In the genomic region with DNA sequence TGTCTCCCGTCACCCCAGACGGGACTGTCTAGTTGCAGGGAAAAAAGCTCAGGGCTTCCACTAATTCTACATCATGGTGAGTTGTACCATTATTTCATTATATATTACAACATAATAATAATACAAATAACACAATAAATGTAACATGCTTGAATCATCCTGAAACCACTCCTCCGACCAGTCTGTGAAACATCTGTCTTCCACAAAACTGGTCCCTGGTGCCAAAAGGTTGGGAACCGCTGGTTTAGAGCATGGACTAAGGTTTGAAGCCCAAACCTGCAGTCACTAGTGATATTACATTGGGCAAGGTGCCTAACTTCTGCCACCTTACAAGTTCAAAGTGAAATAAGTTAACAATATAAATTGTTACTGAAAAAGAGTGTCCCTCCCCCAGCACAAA, we compare ENCODE assay signal across 2 cellular contexts.
TF ChIP-seq lines count a peak whose summit lies in the region.

No MANE protein-coding gene starts in this region.

TF ChIP-seq in A549, 52 proteins besides CTCF, POLR2A, EP300 and RAD21 (continued from another document):
- TF ChIP-seq, protein P1, sequence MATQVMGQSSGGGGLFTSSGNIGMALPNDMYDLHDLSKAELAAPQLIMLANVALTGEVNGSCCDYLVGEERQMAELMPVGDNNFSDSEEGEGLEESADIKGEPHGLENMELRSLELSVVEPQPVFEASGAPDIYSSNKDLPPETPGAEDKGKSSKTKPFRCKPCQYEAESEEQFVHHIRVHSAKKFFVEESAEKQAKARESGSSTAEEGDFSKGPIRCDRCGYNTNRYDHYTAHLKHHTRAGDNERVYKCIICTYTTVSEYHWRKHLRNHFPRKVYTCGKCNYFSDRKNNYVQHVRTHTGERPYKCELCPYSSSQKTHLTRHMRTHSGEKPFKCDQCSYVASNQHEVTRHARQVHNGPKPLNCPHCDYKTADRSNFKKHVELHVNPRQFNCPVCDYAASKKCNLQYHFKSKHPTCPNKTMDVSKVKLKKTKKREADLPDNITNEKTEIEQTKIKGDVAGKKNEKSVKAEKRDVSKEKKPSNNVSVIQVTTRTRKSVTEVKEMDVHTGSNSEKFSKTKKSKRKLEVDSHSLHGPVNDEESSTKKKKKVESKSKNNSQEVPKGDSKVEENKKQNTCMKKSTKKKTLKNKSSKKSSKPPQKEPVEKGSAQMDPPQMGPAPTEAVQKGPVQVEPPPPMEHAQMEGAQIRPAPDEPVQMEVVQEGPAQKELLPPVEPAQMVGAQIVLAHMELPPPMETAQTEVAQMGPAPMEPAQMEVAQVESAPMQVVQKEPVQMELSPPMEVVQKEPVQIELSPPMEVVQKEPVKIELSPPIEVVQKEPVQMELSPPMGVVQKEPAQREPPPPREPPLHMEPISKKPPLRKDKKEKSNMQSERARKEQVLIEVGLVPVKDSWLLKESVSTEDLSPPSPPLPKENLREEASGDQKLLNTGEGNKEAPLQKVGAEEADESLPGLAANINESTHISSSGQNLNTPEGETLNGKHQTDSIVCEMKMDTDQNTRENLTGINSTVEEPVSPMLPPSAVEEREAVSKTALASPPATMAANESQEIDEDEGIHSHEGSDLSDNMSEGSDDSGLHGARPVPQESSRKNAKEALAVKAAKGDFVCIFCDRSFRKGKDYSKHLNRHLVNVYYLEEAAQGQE (IDR thresholded peaks at IDR 0.05): no peak
- no peak for TF ChIP-seq ZSCAN20 (CRISPR knock-in tag; IDR thresholded peaks at IDR 0.05)

TF ChIP-seq in IMR-90, 13 proteins besides CTCF, POLR2A, EP300 and RAD21 (continued from another document):
- no peak for TF ChIP-seq MXI1 (IDR thresholded peaks at IDR 0.05; ENCODE audit: borderline replicate concordance, low read depth, low read length)
- TF ChIP-seq NFE2L2 (IDR thresholded peaks at IDR 0.05; ENCODE audit: low read depth, low read length): no peak
- TF ChIP-seq, protein P2, sequence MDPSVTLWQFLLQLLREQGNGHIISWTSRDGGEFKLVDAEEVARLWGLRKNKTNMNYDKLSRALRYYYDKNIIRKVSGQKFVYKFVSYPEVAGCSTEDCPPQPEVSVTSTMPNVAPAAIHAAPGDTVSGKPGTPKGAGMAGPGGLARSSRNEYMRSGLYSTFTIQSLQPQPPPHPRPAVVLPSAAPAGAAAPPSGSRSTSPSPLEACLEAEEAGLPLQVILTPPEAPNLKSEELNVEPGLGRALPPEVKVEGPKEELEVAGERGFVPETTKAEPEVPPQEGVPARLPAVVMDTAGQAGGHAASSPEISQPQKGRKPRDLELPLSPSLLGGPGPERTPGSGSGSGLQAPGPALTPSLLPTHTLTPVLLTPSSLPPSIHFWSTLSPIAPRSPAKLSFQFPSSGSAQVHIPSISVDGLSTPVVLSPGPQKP (IDR thresholded peaks at IDR 0.05; ENCODE audit: borderline replicate concordance, low read depth, low read length): no peak
- no peak for TF ChIP-seq RFX5 (IDR thresholded peaks at IDR 0.05; ENCODE audit: low read depth, low read length)
- TF ChIP-seq, protein P3, sequence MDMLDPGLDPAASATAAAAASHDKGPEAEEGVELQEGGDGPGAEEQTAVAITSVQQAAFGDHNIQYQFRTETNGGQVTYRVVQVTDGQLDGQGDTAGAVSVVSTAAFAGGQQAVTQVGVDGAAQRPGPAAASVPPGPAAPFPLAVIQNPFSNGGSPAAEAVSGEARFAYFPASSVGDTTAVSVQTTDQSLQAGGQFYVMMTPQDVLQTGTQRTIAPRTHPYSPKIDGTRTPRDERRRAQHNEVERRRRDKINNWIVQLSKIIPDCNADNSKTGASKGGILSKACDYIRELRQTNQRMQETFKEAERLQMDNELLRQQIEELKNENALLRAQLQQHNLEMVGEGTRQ (IDR thresholded peaks at IDR 0.05; ENCODE audit: low read depth, low read length): no peak
- TF ChIP-seq FOS (IDR thresholded peaks at IDR 0.05; ENCODE audit: low read depth, low read length): no peak
